1 cellular context compared by ENCODE assay signal in genomic region chr5:180331647-180331950, GRCh38.
TF ChIP-seq lines count a peak whose summit lies in the region.

No MANE protein-coding gene starts in this region.

TF ChIP-seq in HCT116, 20 proteins besides CTCF, POLR2A, EP300 and RAD21 (continued from another document):
- no peak for TF ChIP-seq REST (IDR thresholded peaks at IDR 0.05; ENCODE audit: low read depth)
- no peak for TF ChIP-seq EGR1 (IDR thresholded peaks at IDR 0.05; ENCODE audit: low read depth)
- no peak for TF ChIP-seq FOSL1 (IDR thresholded peaks at IDR 0.05; ENCODE audit: low read depth)
- TF ChIP-seq POLR2AphosphoS5 (IDR thresholded peaks at IDR 0.05; ENCODE audit: low read depth, low read length), result no peak
- TF ChIP-seq CEBPB (IDR thresholded peaks at IDR 0.05; ENCODE audit: low read depth), result no peak
- TF ChIP-seq SRF (IDR thresholded peaks at IDR 0.05; ENCODE audit: low read depth), result no peak
- TF ChIP-seq JUND (IDR thresholded peaks at IDR 0.05), result no peak
- no peak for TF ChIP-seq CBX3 (IDR thresholded peaks at IDR 0.05; ENCODE audit: low read depth)
- TF ChIP-seq EZH2phosphoT487 (IDR thresholded peaks at IDR 0.05; ENCODE audit: borderline replicate concordance), result no peak
- TF ChIP-seq MAX (IDR thresholded peaks at IDR 0.05), result no peak
